10 cellular contexts compared by ENCODE assay signal in the genomic region with DNA sequence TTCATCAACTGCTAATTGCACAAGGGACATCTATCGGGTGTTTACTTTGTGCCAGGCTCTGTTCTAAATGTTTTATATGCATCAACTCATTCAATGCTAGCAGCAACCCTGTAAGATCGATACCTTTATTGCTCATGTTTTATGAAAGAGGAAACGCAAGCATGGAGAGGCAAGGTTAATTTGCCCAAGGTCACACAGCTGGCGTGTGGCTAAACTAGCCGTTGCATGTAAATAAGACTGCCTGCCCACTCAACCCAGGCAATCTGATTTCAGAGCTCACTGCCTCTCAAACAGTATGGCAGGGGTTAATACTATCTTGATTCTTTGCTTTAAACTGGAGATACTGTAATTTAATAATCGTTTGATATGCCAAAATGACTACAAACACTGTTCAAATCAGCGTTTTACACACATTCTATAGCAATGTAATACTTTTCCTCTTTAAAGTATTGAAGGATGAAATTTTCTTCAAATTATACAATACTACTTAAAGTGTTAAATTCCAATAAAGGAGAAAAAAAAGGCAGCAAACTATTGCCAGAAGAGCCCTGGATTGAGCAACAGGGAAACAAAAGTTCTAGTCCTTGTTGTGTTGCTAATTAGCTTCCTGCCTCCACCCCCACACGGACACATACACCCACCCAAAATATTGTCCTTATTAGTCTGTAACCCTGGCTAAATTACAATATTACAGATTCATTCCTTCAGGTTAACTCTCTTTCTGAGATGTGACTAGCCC. TPM values are rescaled to one million over a fixed set of nuclear protein-coding genes. Genes with fewer than 3 reads are reported as not detected.
DNase-seq lines count a peak whose midpoint lies in the region; ATAC-seq, FAIRE-seq and TF ChIP-seq lines count a peak whose summit lies in the region.
"Had no signal": no experiment of that assay in that cellular context is flagged by ENCODE, and none has a peak within 500 bp of the region (broad histone marks: within the 10 kb centered on the region; RNA-seq: fewer than 3 reads in every experiment).

No MANE protein-coding gene starts in this region.

- WGBS in K562 (ENCODE audit: insufficient coverage, low coverage, missing lambda C conversion rate), result 14% methylated on average over 8 of the region's 8 CpGs

- TF ChIP-seq EP300 in K562 (IDR thresholded peaks at IDR 0.05; ENCODE audit: low read length), result no peak

- POLR2A ChIA-PET in K562 (lab: Yijun Ruan, JAX) (interaction anchor here (0.9 kb wide), 1 partner anchor 17 kb away, joined by 3 read pairs; no protein-coding TSS in a partner anchor), HEK293T (lab: Yijun Ruan, JAX) (interaction anchor here (2.9 kb wide), 1 partner anchor 45 kb away, joined by 12 read pairs; the partner anchor contains the start of gene PPM1A)

- no peak overlapping the region for H3K4me3 ChIP-seq in K562

- peaks cover 1% of the 10 kb centered on the region; the same call in 1 of the 2 replicates for H3K9me3 ChIP-seq in K562 (replicated peaks; ENCODE audit: control insufficient read depth, insufficient read depth, low read depth, low read length)

- intact Hi-C loops in K562 (cut with micrococcal nuclease), result no loop called here

- ATAC-seq in GM18867 (IDR thresholded peaks at IDR 0.05; ENCODE audit: unreplicated experiment) (peak; percentile 85), GM21723 (IDR thresholded peaks at IDR 0.05; ENCODE audit: unreplicated experiment) (peak; percentile 75), HG03521 (IDR thresholded peaks at IDR 0.05; ENCODE audit: unreplicated experiment) (peak; percentile 65), K562 (no peak), foreskin keratinocyte (no peak)
- ATAC-seq: stimulated activated naive CD8-positive, alpha-beta T cell treated with anti-CD3 and anti-CD28 coated beads, Interleukin-15, Interleukin-2, amounts not matched to agents 100 U/mL and 50 U/mL, for 24 hours had no signal

- peak overlapping the region; percentile 77 for H2AFZ ChIP-seq in K562 (ENCODE audit: low read depth, low read length)

- H3K27ac ChIP-seq in K562 (ENCODE audit: extremely low read depth, low read depth, low read length), result no peak overlapping the region
- no peak overlapping the region for H3K27ac ChIP-seq in foreskin keratinocyte

- no peak for TF ChIP-seq RAD21 in K562 (CRISPR knock-in tag; conservative IDR thresholded peaks at IDR 0.05 in 1 of 2, IDR thresholded peaks at IDR 0.05 in 1 of 2)

- no peaks in the 10 kb centered on the region for H3K36me3 ChIP-seq in K562 (ENCODE audit: control insufficient read depth, insufficient read depth, low read length)

- no peaks in the 10 kb centered on the region for H3K79me2 ChIP-seq in K562 (ENCODE audit: control insufficient read depth, insufficient read depth, low read length)

- H3K27me3 ChIP-seq in K562 (ENCODE audit: control insufficient read depth in 2 of 2, insufficient read depth in 2 of 2, low read length in 2 of 2), result no peaks in the 10 kb centered on the region
- H3K27me3 ChIP-seq in foreskin keratinocyte, result peaks cover 12% of the 10 kb centered on the region

- in situ Hi-C loops in K562 (cut with MboI), result loop anchor here (10.0 kb wide), 1 partner anchor 131 kb away; no protein-coding TSS in a partner anchor

- peak overlapping the region; percentile 41; the same call in 1 of the 2 replicates for H3K4me2 ChIP-seq in K562 (ENCODE audit: insufficient read depth, low read length)

- no peaks in the 10 kb centered on the region for H4K20me1 ChIP-seq in K562 (replicated peaks; ENCODE audit: control insufficient read depth, insufficient read depth, low read length)

- no peak overlapping the region; a peak in 1 of 4 replicates for H3K9ac ChIP-seq in K562 (ENCODE audit: insufficient read depth in 1 of 2, low read depth in 2 of 2, low read length in 2 of 2)

- CTCF ChIA-PET in K562 (lab: Yijun Ruan, JAX; ENCODE audit: low intra/inter-chr PET ratio), result no interaction called here
- CTCF ChIA-PET in HEK293T (lab: Yijun Ruan, JAX), result no interaction called here

- H3K4me1 ChIP-seq in K562 (replicated peaks in 1 of 2; ENCODE audit: control insufficient read depth in 2 of 2, insufficient read depth in 2 of 2, low read length in 2 of 2), result no peaks in the 10 kb centered on the region
- no peaks in the 10 kb centered on the region for H3K4me1 ChIP-seq in foreskin keratinocyte

- FAIRE-seq in K562 (lab: Jason Lieb, UNC), result no peak

- DNase-seq in K562 (ENCODE audit: extremely low read depth in 1 of 4, low spot score in 3 of 4) (no peak), HEK293T (ENCODE audit: extremely low spot score) (no peak), foreskin keratinocyte (no peak)
- DNase-seq in activated CD4-positive, alpha-beta T cell treated with anti-CD3 and anti-CD28 coated beads for 1 hour, result no peak
- no peak for DNase-seq in activated CD8-positive, alpha-beta memory T cell treated with anti-CD3 and anti-CD28 coated beads for 24 hours
- DNase-seq: NCI-H446; stimulated activated naive CD8-positive, alpha-beta T cell treated with anti-CD3 and anti-CD28 coated beads, Interleukin-15, Interleukin-2, amounts not matched to agents 100 U/mL and 50 U/mL, for 24 hours had no signal

- no TSS peak for BruUV-seq in K562 (replicated peaks; lab: Mats Ljungman, UMichigan)

- no peaks in the 10 kb centered on the region for H3K9me1 ChIP-seq in K562 (ENCODE audit: control insufficient read depth, insufficient read depth, low read length)

- TF ChIP-seq POLR2A in K562 (conservative IDR thresholded peaks at IDR 0.05), result no peak

- TF ChIP-seq CTCF in K562 (IDR thresholded peaks at IDR 0.05 in 2 of 3, conservative IDR thresholded peaks at IDR 0.05 in 1 of 3; ENCODE audit: insufficient read depth in 2 of 3, low read depth in 1 of 3, low read length in 3 of 3), result no peak
- TF ChIP-seq CTCF in foreskin keratinocyte (conservative IDR thresholded peaks at IDR 0.05), result no peak

TF ChIP-seq in HEK293T, 16 proteins besides CTCF, POLR2A, EP300 and RAD21:
- TF ChIP-seq L3MBTL2 (conservative IDR thresholded peaks at IDR 0.05) (no peak), SP1 (IDR thresholded peaks at IDR 0.05) (no peak), ZNF384 (IDR thresholded peaks at IDR 0.05) (no peak), FOXA1 (IDR thresholded peaks at IDR 0.05) (no peak), BHLHE40 (IDR thresholded peaks at IDR 0.05; ENCODE audit: borderline replicate concordance) (no peak), SUZ12 (IDR thresholded peaks at IDR 0.05) (no peak), CTBP1 (IDR thresholded peaks at IDR 0.05; ENCODE audit: borderline replicate concordance) (no peak)
- TF ChIP-seq, protein P1, sequence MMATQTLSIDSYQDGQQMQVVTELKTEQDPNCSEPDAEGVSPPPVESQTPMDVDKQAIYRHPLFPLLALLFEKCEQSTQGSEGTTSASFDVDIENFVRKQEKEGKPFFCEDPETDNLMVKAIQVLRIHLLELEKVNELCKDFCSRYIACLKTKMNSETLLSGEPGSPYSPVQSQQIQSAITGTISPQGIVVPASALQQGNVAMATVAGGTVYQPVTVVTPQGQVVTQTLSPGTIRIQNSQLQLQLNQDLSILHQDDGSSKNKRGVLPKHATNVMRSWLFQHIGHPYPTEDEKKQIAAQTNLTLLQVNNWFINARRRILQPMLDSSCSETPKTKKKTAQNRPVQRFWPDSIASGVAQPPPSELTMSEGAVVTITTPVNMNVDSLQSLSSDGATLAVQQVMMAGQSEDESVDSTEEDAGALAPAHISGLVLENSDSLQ (IDR thresholded peaks at IDR 0.05), result no peak

RNA-seq across cellular contexts. Expression of gene DHRS7, which starts 39.1 kb away (rescaled TPM):
- total RNA-seq in K562 (2011; cell fraction: chromatin; rRNA removed; ENCODE audit: low replicate concordance), result 15.4 and 17.6 TPM in 2 replicates
- total RNA-seq in K562 (2011; cell fraction: nucleolus; rRNA removed), result 20.0 and 20.5 TPM in 2 replicates
- 20.5 and 27.2 TPM in 2 replicates for total RNA-seq in K562 (2011; cell fraction: nucleoplasm; rRNA removed)
- total RNA-seq in K562 (2014; rRNA removed) (18.5 and 21.6 TPM in 2 replicates), K562 (2014; rRNA removed; fragmentation: Illumina TruSeq; extraction: Trizol) (17.1 and 20.8 TPM in 2 replicates), K562 (2015; rRNA removed; fragmentation: Illumina TruSeq; extraction: Trizol) (13.9 and 14.3 TPM in 2 replicates), K562 (2021) (14.5 and 15.7 TPM in 2 replicates), foreskin keratinocyte (69.9 and 79.5 TPM in 2 replicates)
- polyA plus RNA-seq in K562 (2011; rRNA removed) (10.1 and 10.2 TPM in 2 replicates), K562 (2014; fragmentation: Illumina TruSeq; extraction: Trizol) (13.6 and 15.6 TPM in 2 replicates), K562 (2014; fragmentation: Nextera tagmentation; extraction: Ambion mirVana) (10 to 100 TPM; 16.4 to 20.1 TPM), K562 (2014; rRNA removed) (12.4 and 12.8 TPM in 2 replicates), foreskin keratinocyte (78.1 and 85.9 TPM in 2 replicates)
- polyA plus RNA-seq in K562 (2011; cell fraction: cytosol; rRNA removed), result 8.9 and 10.3 TPM in 2 replicates
- polyA plus RNA-seq in K562 (2011; cell fraction: nucleus; rRNA removed), result 4.3 and 6.8 TPM in 2 replicates
- 16.4 and 25.2 TPM in 2 replicates for polyA plus RNA-seq in K562 (2012)
- polyA minus RNA-seq in K562 (2011; rRNA and poly(A)+ RNA removed), result 8.4 and 14.6 TPM in 2 replicates
- 3.0 and 5.6 TPM in 2 replicates for polyA minus RNA-seq in K562 (2011; cell fraction: cytosol; rRNA and poly(A)+ RNA removed)
- polyA minus RNA-seq in K562 (2011; cell fraction: nucleus; rRNA and poly(A)+ RNA removed), result 5.3 and 8.9 TPM in 2 replicates

RNA-seq across cellular contexts. Expression of gene PPM1A, which starts 44.7 kb away (rescaled TPM):
- total RNA-seq in K562 (2011; cell fraction: chromatin; rRNA removed; ENCODE audit: low replicate concordance), result 20.9 and 54.9 TPM in 2 replicates
- total RNA-seq in K562 (2011; cell fraction: nucleolus; rRNA removed), result 2.7 and 4.5 TPM in 2 replicates
- total RNA-seq in K562 (2011; cell fraction: nucleoplasm; rRNA removed), result 12.0 and 24.3 TPM in 2 replicates
- total RNA-seq in K562 (2014; rRNA removed) (5.5 and 6.0 TPM in 2 replicates), K562 (2014; rRNA removed; fragmentation: Illumina TruSeq; extraction: Trizol) (16.0 and 22.0 TPM in 2 replicates), K562 (2015; rRNA removed; fragmentation: Illumina TruSeq; extraction: Trizol) (13.7 TPM in 2 replicates), K562 (2021) (19.3 and 23.9 TPM in 2 replicates), foreskin keratinocyte (30.8 and 32.4 TPM in 2 replicates)
- polyA plus RNA-seq in K562 (2011; rRNA removed) (13.5 and 21.4 TPM in 2 replicates), K562 (2014; fragmentation: Illumina TruSeq; extraction: Trizol) (15.2 and 19.4 TPM in 2 replicates), K562 (2014; fragmentation: Nextera tagmentation; extraction: Ambion mirVana) (10 to 100 TPM; 10.1 to 13.6 TPM), K562 (2014; rRNA removed) (8.8 and 16.9 TPM in 2 replicates), foreskin keratinocyte (17.4 and 20.2 TPM in 2 replicates)
- 2.8 and 9.5 TPM in 2 replicates for polyA plus RNA-seq in K562 (2011; cell fraction: cytosol; rRNA removed)
- 16.6 and 22.1 TPM in 2 replicates for polyA plus RNA-seq in K562 (2011; cell fraction: nucleus; rRNA removed)
- 12.5 and 16.4 TPM in 2 replicates for polyA plus RNA-seq in K562 (2012)
- 97.2 and 107 TPM in 2 replicates for polyA minus RNA-seq in K562 (2011; rRNA and poly(A)+ RNA removed)
- 14.7 and 24.0 TPM in 2 replicates for polyA minus RNA-seq in K562 (2011; cell fraction: cytosol; rRNA and poly(A)+ RNA removed)
- 12.5 and 24.0 TPM in 2 replicates for polyA minus RNA-seq in K562 (2011; cell fraction: nucleus; rRNA and poly(A)+ RNA removed)

Comparison
In these comparisons a context has a peak if more than half of its experiments do, and no peak if none do; other contexts are left out.
1. ATAC-seq: peak in GM18867 (single experiment), GM21723 (single experiment) and HG03521 (single experiment); none in K562 (single experiment) and foreskin keratinocyte (single experiment).